Comparison of ENCODE assay signal across 14 cellular contexts in genomic region chr7:24755096-24755495, GRCh38. TPM values are rescaled to one million over a fixed set of nuclear protein-coding genes. Genes with fewer than 3 reads are reported as not detected.
DNase-seq lines count a peak whose midpoint lies in the region; ATAC-seq, FAIRE-seq and TF ChIP-seq lines count a peak whose summit lies in the region.
"Had no signal": no experiment of that assay in that cellular context is flagged by ENCODE, and none has a peak within 500 bp of the region (broad histone marks: within the 10 kb centered on the region; RNA-seq: fewer than 3 reads in every experiment).

No MANE protein-coding gene starts in this region.

- no peak overlapping the region for H2AFZ ChIP-seq in astrocyte (ENCODE audit: low read depth, low read length)

- H3K4me3 ChIP-seq in astrocyte (ENCODE audit: insufficient read depth, low read depth, low read length), result no peak overlapping the region
- no peak overlapping the region for H3K4me3 ChIP-seq in effector memory CD4-positive, alpha-beta T cell (ENCODE audit: insufficient read depth, low read depth, low read length, poor library complexity, severe bottlenecking)
- H3K4me3 ChIP-seq: transverse colon had no signal

- H3K4me2 ChIP-seq in astrocyte (ENCODE audit: low read length), result peak overlapping the region; percentile 92

- peaks cover 47% of the 10 kb centered on the region for H3K4me1 Mint-ChIP-seq in activated T-cell treated with anti-CD3 and anti-CD28 coated beads, Interleukin-2, amount 50 U/mL, for 72 hours (ENCODE audit: low read depth)
- H3K4me1 Mint-ChIP-seq in astrocyte (ENCODE audit: low read depth, unreplicated experiment), result peaks cover 23% of the 10 kb centered on the region
- H3K4me1 Mint-ChIP-seq in stimulated activated naive B cell treated with anti-CD40 and anti-IgM and Interleukin-4, amounts not matched to agents 10 μg/mL and 1 μg/mL and 100 μg/mL, for 72 hours, result peaks cover 20 to 26% of the 10 kb centered on the region in 2 donors

- H3K4me3 Mint-ChIP-seq in activated T-cell treated with anti-CD3 and anti-CD28 coated beads, Interleukin-2, amount 50 U/mL, for 72 hours, result peak overlapping the region; percentile 70 to 92
- H3K4me3 Mint-ChIP-seq in astrocyte (ENCODE audit: unreplicated experiment), result peak overlapping the region; percentile 8
- H3K4me3 Mint-ChIP-seq in stimulated activated naive B cell treated with anti-CD40 and anti-IgM and Interleukin-4, amounts not matched to agents 10 μg/mL and 1 μg/mL and 100 μg/mL, for 72 hours, result no peak overlapping the region
- H3K4me3 Mint-ChIP-seq: dendritic cell treated with granulocyte-macrophage colony-stimulating factor and Interleukin-4, amounts not matched to agents 40 ng/mL and 50 ng/mL, for 4 days had no signal

- H3K27me3 ChIP-seq in astrocyte (ENCODE audit: insufficient read depth, low read length), result no peaks in the 10 kb centered on the region
- H3K27me3 ChIP-seq in effector memory CD4-positive, alpha-beta T cell (replicated peaks; ENCODE audit: control insufficient read depth, insufficient read depth, low read length, poor library complexity, severe bottlenecking), result peaks cover 17% of the 10 kb centered on the region

- H3K27ac ChIP-seq in astrocyte (ENCODE audit: low read depth, low read length), result no peak overlapping the region
- no peak overlapping the region for H3K27ac ChIP-seq in effector memory CD4-positive, alpha-beta T cell (ENCODE audit: insufficient read depth, low read length, poor library complexity, severe bottlenecking)
- H3K27ac ChIP-seq: transverse colon had no signal

- no peaks in the 10 kb centered on the region for H3K79me2 ChIP-seq in astrocyte (ENCODE audit: insufficient read depth, low read length)

- peaks cover 4% of the 10 kb centered on the region in 2 donors for H3K36me3 Mint-ChIP-seq in activated T-cell treated with anti-CD3 and anti-CD28 coated beads, Interleukin-2, amount 50 U/mL, for 72 hours (ENCODE audit: insufficient read depth in 2 of 2)
- no peaks in the 10 kb centered on the region for H3K36me3 Mint-ChIP-seq in astrocyte (ENCODE audit: low read depth, unreplicated experiment)
- no peaks in the 10 kb centered on the region for H3K36me3 Mint-ChIP-seq in stimulated activated naive B cell treated with anti-CD40 and anti-IgM and Interleukin-4, amounts not matched to agents 10 μg/mL and 1 μg/mL and 100 μg/mL, for 72 hours

- no peaks in the 10 kb centered on the region for H3K9me3 Mint-ChIP-seq in activated T-cell treated with anti-CD3 and anti-CD28 coated beads, Interleukin-2, amount 50 U/mL, for 72 hours
- H3K9me3 Mint-ChIP-seq in astrocyte (ENCODE audit: unreplicated experiment), result no peaks in the 10 kb centered on the region
- no peaks in the 10 kb centered on the region for H3K9me3 Mint-ChIP-seq in stimulated activated naive B cell treated with anti-CD40 and anti-IgM and Interleukin-4, amounts not matched to agents 10 μg/mL and 1 μg/mL and 100 μg/mL, for 72 hours
- H3K9me3 Mint-ChIP-seq: dendritic cell treated with granulocyte-macrophage colony-stimulating factor and Interleukin-4, amounts not matched to agents 40 ng/mL and 50 ng/mL, for 4 days had no signal

- H3K9me3 ChIP-seq in astrocyte (ENCODE audit: insufficient read depth, low read depth, low read length), result no peaks in the 10 kb centered on the region
- no peaks in the 10 kb centered on the region for H3K9me3 ChIP-seq in effector memory CD4-positive, alpha-beta T cell (ENCODE audit: control insufficient read depth, low read length)
- H3K9me3 ChIP-seq: transverse colon had no signal

- peaks cover 37% of the 10 kb centered on the region for H3K27me3 Mint-ChIP-seq in activated T-cell treated with anti-CD3 and anti-CD28 coated beads, Interleukin-2, amount 50 U/mL, for 72 hours (ENCODE audit: low read depth)
- no peaks in the 10 kb centered on the region for H3K27me3 Mint-ChIP-seq in astrocyte (ENCODE audit: low read depth, unreplicated experiment)
- H3K27me3 Mint-ChIP-seq in stimulated activated naive B cell treated with anti-CD40 and anti-IgM and Interleukin-4, amounts not matched to agents 10 μg/mL and 1 μg/mL and 100 μg/mL, for 72 hours, result peaks cover 23 to 48% of the 10 kb centered on the region in 2 donors

- H4K20me1 ChIP-seq in astrocyte (ENCODE audit: insufficient read depth, low read length), result no peaks in the 10 kb centered on the region

- no peak for TF ChIP-seq CTCF in astrocyte (IDR thresholded peaks at IDR 0.05; ENCODE audit: insufficient read depth, low read depth, low read length)

- H3K9ac ChIP-seq in astrocyte (ENCODE audit: low read length), result no peak overlapping the region

- H3K36me3 ChIP-seq in astrocyte (ENCODE audit: insufficient read depth, low read length), result no peaks in the 10 kb centered on the region
- no peaks in the 10 kb centered on the region for H3K36me3 ChIP-seq in effector memory CD4-positive, alpha-beta T cell (ENCODE audit: control insufficient read depth, insufficient read depth, low read length)
- H3K36me3 ChIP-seq: transverse colon had no signal

- ATAC-seq in activated T-cell treated with anti-CD3 and anti-CD28 coated beads, Interleukin-2, amount 50 U/mL, for 72 hours (replicated peaks in 1 of 2), result no peak
- peak; percentile 0 for ATAC-seq in HG02885 (IDR thresholded peaks at IDR 0.05; ENCODE audit: poor library complexity, unreplicated experiment)
- ATAC-seq in stimulated activated naive B cell treated with anti-CD40 and anti-IgM and Interleukin-4, amounts not matched to agents 10 μg/mL and 1 μg/mL and 100 μg/mL, for 72 hours (replicated peaks), result no peak
- ATAC-seq: right cardiac atrium had no signal

- FAIRE-seq in astrocyte (lab: Jason Lieb, UNC), result no peak

- no peak for DNase-seq in activated T-cell treated with anti-CD3 and anti-CD28 coated beads, Interleukin-2, amount 50 U/mL, for 72 hours
- DNase-seq in activated T-cell treated with anti-CD3 and anti-CD28 coated beads, Interleukin-2, amount 50 U/mL, for 1 hour, result no peak
- DNase-seq in astrocyte (ENCODE audit: low read depth), result no peak
- no peak for DNase-seq in stimulated activated naive B cell treated with anti-CD40 and anti-IgM and Interleukin-4, amounts not matched to agents 10 μg/mL and 1 μg/mL and 100 μg/mL, for 72 hours
- DNase-seq in medulla oblongata (ENCODE audit: extremely low spot score), result no peak
- DNase-seq in effector memory CD4-positive, alpha-beta T cell, result no peak
- DNase-seq in activated CD4-positive, CD25-positive, alpha-beta regulatory T cell (lab: John Stamatoyannopoulos, UW), result no peak
- DNase-seq: activated CD4-positive, CD25-positive, alpha-beta regulatory T cell treated with anti-CD3 and anti-CD28 coated beads, Interleukin-2, amount 50 U/mL, for 72 hours; islet precursor cell; NCI-H1694 treated with DMSO at 0.1 percent for 48 hours; right cardiac atrium; transverse colon had no signal

- H3K27ac Mint-ChIP-seq in activated T-cell treated with anti-CD3 and anti-CD28 coated beads, Interleukin-2, amount 50 U/mL, for 72 hours, result peak overlapping the region; percentile 85
- peak overlapping the region; percentile 63 for H3K27ac Mint-ChIP-seq in astrocyte (ENCODE audit: unreplicated experiment)
- peak overlapping the region; percentile 38 for H3K27ac Mint-ChIP-seq in stimulated activated naive B cell treated with anti-CD40 and anti-IgM and Interleukin-4, amounts not matched to agents 10 μg/mL and 1 μg/mL and 100 μg/mL, for 72 hours
- H3K27ac Mint-ChIP-seq: dendritic cell treated with granulocyte-macrophage colony-stimulating factor and Interleukin-4, amounts not matched to agents 40 ng/mL and 50 ng/mL, for 4 days had no signal

- peaks cover 26% of the 10 kb centered on the region for H3K4me1 ChIP-seq in astrocyte (ENCODE audit: insufficient read depth, low read length)
- peaks cover 14% of the 10 kb centered on the region for H3K4me1 ChIP-seq in effector memory CD4-positive, alpha-beta T cell (ENCODE audit: control insufficient read depth, insufficient read depth, low read length, poor library complexity, severe bottlenecking)

RNA-seq across cellular contexts. Expression of gene GSDME, which starts 2.2 kb away (rescaled TPM):
- total RNA-seq in activated T-cell treated with anti-CD3 and anti-CD28 coated beads, Interleukin-2, amount 50 U/mL, for 72 hours, result 10 to 100 TPM; 19.3 to 20.6 TPM
- 25.0 and 27.7 TPM in 2 replicates for total RNA-seq in astrocyte

Comparison
In these comparisons a context has a peak if more than half of its experiments do, and no peak if none do; other contexts are left out.
1. H3K4me3 Mint-ChIP-seq: peak in activated T-cell treated with anti-CD3 and anti-CD28 coated beads, Interleukin-2, amount 50 U/mL, for 72 hours (2 of 2) and astrocyte (single experiment); none in stimulated activated naive B cell treated with anti-CD40 and anti-IgM and Interleukin-4, amounts not matched to agents 10 μg/mL and 1 μg/mL and 100 μg/mL, for 72 hours (0 of 2).
2. Peak in every context shown above with its lines, with median percentiles within 50 percentile points of each other: H3K27ac Mint-ChIP-seq.